In genomic region chr4:156969136-156969535, GRCh38 we compare ENCODE assay signal across 2 cellular contexts.
TF ChIP-seq lines count a peak whose summit lies in the region.

No MANE protein-coding gene starts in this region.

TF ChIP-seq in endothelial cell of umbilical vein, 7 proteins besides CTCF, POLR2A, EP300 and RAD21 (continued from another document):
- TF ChIP-seq FOS (IDR thresholded peaks at IDR 0.05; ENCODE audit: borderline replicate concordance, insufficient read depth, low read length) (no peak), EZH2 (IDR thresholded peaks at IDR 0.05; ENCODE audit: borderline replicate concordance, low read depth, low read length, severe bottlenecking) (no peak), JUN (IDR thresholded peaks at IDR 0.05; ENCODE audit: borderline replicate concordance, insufficient read depth, insufficient read length, low read depth) (no peak), MYC (IDR thresholded peaks at IDR 0.05; ENCODE audit: low read depth, low read length) (no peak)

TF ChIP-seq in neural cell, 6 proteins besides CTCF, POLR2A, EP300 and RAD21 (continued from another document):
- no peak for TF ChIP-seq REST (IDR thresholded peaks at IDR 0.05; ENCODE audit: borderline replicate concordance)
- TF ChIP-seq MXI1 (conservative IDR thresholded peaks at IDR 0.05; ENCODE audit: poor library complexity, severe bottlenecking): no peak
- no peak for TF ChIP-seq EZH2 (IDR thresholded peaks at IDR 0.05; ENCODE audit: borderline replicate concordance, insufficient read depth, low read length, poor library complexity, severe bottlenecking)
